Comparison of ENCODE assay signal across 8 cellular contexts in the genomic region with DNA sequence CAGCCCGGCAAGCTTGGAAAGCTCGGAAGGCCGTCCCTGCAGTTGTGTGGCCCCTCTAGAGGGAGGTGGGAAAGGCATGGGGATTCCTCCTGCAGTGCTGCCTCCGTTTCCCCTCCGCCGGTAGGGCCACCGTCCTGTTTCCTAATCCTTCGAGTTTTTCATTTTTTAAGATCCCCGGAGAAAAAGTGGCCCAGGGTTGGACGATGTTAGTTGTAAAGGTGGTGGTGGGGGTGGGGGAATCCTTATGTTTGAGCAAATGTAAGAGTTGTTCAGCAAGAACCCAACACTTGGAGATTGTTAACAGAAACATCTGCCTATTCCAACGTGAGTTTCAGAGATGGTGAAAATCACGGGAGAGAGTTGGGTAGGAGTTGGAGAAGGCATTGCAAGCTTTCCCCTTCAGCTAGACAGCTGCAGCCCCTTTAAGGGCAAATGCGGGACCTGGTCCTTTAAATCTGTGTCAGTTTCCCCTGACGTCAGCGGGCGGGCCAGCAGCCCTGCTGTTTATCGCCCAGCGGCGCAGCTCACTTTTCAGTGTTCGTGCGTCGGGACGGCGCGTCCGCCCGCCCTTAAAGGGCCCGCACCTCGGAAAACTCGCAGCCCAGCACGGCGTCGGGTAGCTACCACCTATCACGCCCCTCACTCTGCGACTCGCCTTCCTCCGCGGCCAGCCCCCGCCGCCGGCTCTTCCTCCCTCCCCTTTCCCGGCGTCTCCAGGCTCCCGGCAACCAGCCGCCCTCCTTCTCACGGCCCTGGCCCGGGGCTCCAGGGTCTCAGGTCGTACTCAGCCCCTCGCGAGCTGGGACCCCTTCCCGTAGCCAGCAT. TPM values are rescaled to one million over a fixed set of nuclear protein-coding genes. Genes with fewer than 3 reads are reported as not detected.
DNase-seq lines count a peak whose midpoint lies in the region; ATAC-seq and TF ChIP-seq lines count a peak whose summit lies in the region.

A gene (plus strand): TSS at position 534 of the 825 bp plus-strand sequence. CDS start 521 bp downstream, outside the sequence.

- H3K79me2 ChIP-seq in ACC112 (ENCODE audit: control insufficient read depth, insufficient read depth, low read length, unreplicated experiment) (peaks cover 11% of the 10 kb centered on the region), mammary epithelial cell (ENCODE audit: insufficient read depth, low read length) (no peaks in the 10 kb centered on the region)

- WGBS in mammary epithelial cell (ENCODE audit: low coverage, missing lambda C conversion rate), result 5% methylated on average over 21 of the region's 51 CpGs

- peak within 1 kb of the TSS; percentile 86 for H2AFZ ChIP-seq in ACC112 (ENCODE audit: low read length, unreplicated experiment)
- H2AFZ ChIP-seq in mammary epithelial cell (ENCODE audit: low read depth, low read length), result peak within 1 kb of the TSS; percentile 88

- dilution Hi-C loops in mammary epithelial cell (cut with HindIII; ENCODE audit: low sequenced_read_pairs), result no loop called here

- peak; percentile 87 for ATAC-seq in GM18870 (IDR thresholded peaks at IDR 0.05; ENCODE audit: unreplicated experiment)
- ATAC-seq in HG03139 (IDR thresholded peaks at IDR 0.05; ENCODE audit: unreplicated experiment), result peak; percentile 78

- CTCF ChIA-PET in mammary epithelial cell (lab: Charles Lee; ENCODE audit: low non-redundant PET), result interaction anchor here (0.5 kb wide), 1 partner anchor 30 kb away, joined by 13 read pairs; no protein-coding TSS in a partner anchor

- H3K4me3 ChIP-seq in ACC112 (ENCODE audit: low read depth, low read length), result peak within 1 kb of the TSS; percentile 80
- H3K4me3 ChIP-seq in WERI-Rb-1 (ENCODE audit: low read depth, low read length), result peak within 1 kb of the TSS; percentile 74
- peak within 1 kb of the TSS; percentile 74 to 80 (median 74) for H3K4me3 ChIP-seq in mammary epithelial cell (replicated peaks in 1 of 3; ENCODE audit: insufficient read depth in 1 of 3, low read depth in 2 of 3, low read length in 3 of 3)
- peak within 1 kb of the TSS; percentile 89 for H3K4me3 ChIP-seq in iPS-20b (ENCODE audit: low read length)
- peak within 1 kb of the TSS; percentile 52 to 99 (median 91) for H3K4me3 ChIP-seq in skin epidermis

- H3K27ac ChIP-seq in ACC112 (ENCODE audit: low read depth, low read length) (peak within 1 kb of the TSS; percentile 46), WERI-Rb-1 (peak within 1 kb of the TSS; percentile 47), mammary epithelial cell (ENCODE audit: insufficient read depth, low read depth, low read length) (peak within 1 kb of the TSS; percentile 42), iPS-20b (ENCODE audit: low read length) (peak within 1 kb of the TSS; percentile 76), skin epidermis (peak within 1 kb of the TSS; percentile 48 to 99 (median 94))

- H3K9me3 ChIP-seq in WERI-Rb-1 (ENCODE audit: severe bottlenecking) (no peaks in the 10 kb centered on the region), mammary epithelial cell (replicated peaks; ENCODE audit: insufficient read depth, low read length) (no peaks in the 10 kb centered on the region), iPS-20b (ENCODE audit: insufficient read depth, low read depth, low read length) (no peaks in the 10 kb centered on the region)

- H3K4me1 ChIP-seq in ACC112 (ENCODE audit: control insufficient read depth, insufficient read depth, low read length, unreplicated experiment) (peaks cover 26% of the 10 kb centered on the region), mammary epithelial cell (ENCODE audit: insufficient read depth, low read length) (peaks cover 25% of the 10 kb centered on the region), iPS-20b (ENCODE audit: insufficient read depth, low read length) (peaks cover 15% of the 10 kb centered on the region)

- H3K36me3 ChIP-seq in ACC112 (ENCODE audit: insufficient read depth, low read length), result no peaks in the 10 kb centered on the region
- H3K36me3 ChIP-seq in WERI-Rb-1, result peaks cover 21% of the 10 kb centered on the region
- no peaks in the 10 kb centered on the region for H3K36me3 ChIP-seq in mammary epithelial cell (ENCODE audit: insufficient read depth, low read length)
- peaks cover 15% of the 10 kb centered on the region for H3K36me3 ChIP-seq in iPS-20b (ENCODE audit: insufficient read depth, low read depth, low read length)

- H3K9ac ChIP-seq in mammary epithelial cell (ENCODE audit: insufficient read depth, low read length), result peak within 1 kb of the TSS; percentile 52
- H3K9ac ChIP-seq in iPS-20b (ENCODE audit: low read depth, low read length), result peak within 1 kb of the TSS; percentile 82; the same call in 1 of the 2 replicates

- intact Hi-C loops in mammary epithelial cell (cut with micrococcal nuclease), result loop anchor here (1.0 kb wide), 1 partner anchor 21 kb away; a partner anchor contains a TSS

- BruUV-seq in mammary epithelial cell (replicated peaks; lab: Mats Ljungman, UMichigan), result no TSS peak

- no peak for TF ChIP-seq CTCF in WERI-Rb-1 (IDR thresholded peaks at IDR 0.05; ENCODE audit: low read depth, low read length)
- no peak for TF ChIP-seq CTCF in mammary epithelial cell (conservative IDR thresholded peaks at IDR 0.05 in 1 of 2, IDR thresholded peaks at IDR 0.05 in 1 of 2; ENCODE audit: extremely low read depth in 1 of 2, insufficient read depth in 1 of 2, low read depth in 1 of 2, low read length in 2 of 2)

- DNase-seq in NCI-H2227 (lab: John Stamatoyannopoulos, UW; ENCODE audit: unreplicated experiment) (peak; percentile 92), WERI-Rb-1 (peak; percentile 93), mammary epithelial cell (peak; percentile 85)

- in situ Hi-C loops in mammary epithelial cell (cut with MboI; ENCODE audit: low sequenced_read_pairs in 2 of 2), result no loop called here

- no peaks in the 10 kb centered on the region for H3K27me3 ChIP-seq in ACC112 (ENCODE audit: insufficient read depth, low read length)
- H3K27me3 ChIP-seq in WERI-Rb-1 (ENCODE audit: insufficient read depth, low read depth, severe bottlenecking), result no peaks in the 10 kb centered on the region
- no peaks in the 10 kb centered on the region for H3K27me3 ChIP-seq in mammary epithelial cell (ENCODE audit: insufficient read depth, low read length)
- H3K27me3 ChIP-seq in iPS-20b (ENCODE audit: insufficient read depth, low read length), result peaks cover 17% of the 10 kb centered on the region; the same call in 1 of the 2 replicates

- H3K4me2 ChIP-seq in mammary epithelial cell (ENCODE audit: insufficient read depth, low read depth, low read length), result peak within 1 kb of the TSS; percentile 100

- H4K20me1 ChIP-seq in mammary epithelial cell (ENCODE audit: insufficient read depth, low read length), result no peaks in the 10 kb centered on the region

RNA-seq across cellular contexts. Expression of the gene that starts here (rescaled TPM):
- 10 to 100 TPM; 17.2 to 30.6 TPM for total RNA-seq in mammary epithelial cell
- polyA plus RNA-seq in mammary epithelial cell, result 16.2 TPM
- polyA minus RNA-seq in mammary epithelial cell, result 95.0 TPM

Comparison
In these comparisons a context has a peak if more than half of its experiments do, and no peak if none do; other contexts are left out.
1. Peak in every context shown above with its lines: DNase-seq, ATAC-seq, H3K4me3 ChIP-seq and H3K27ac ChIP-seq.
2. H3K27ac ChIP-seq: peak in every context shown above with its lines; median percentile 94 in skin epidermis; 76 in iPS-20b; 47 in WERI-Rb-1; 46 in ACC112; 42 in mammary epithelial cell.